13 cellular contexts compared by ENCODE assay signal in genomic region chr1:207634293-207634692, GRCh38. TPM values are rescaled to one million over a fixed set of nuclear protein-coding genes. Genes with fewer than 3 reads are reported as not detected.
DNase-seq lines count a peak whose midpoint lies in the region; ATAC-seq, FAIRE-seq and TF ChIP-seq lines count a peak whose summit lies in the region.
"Not testable (repeated sequence)": the region's sequence is repeated elsewhere in the genome, so short reads cannot be mapped to it uniquely, and the experiment has no call there.
"Had no signal": no experiment of that assay in that cellular context is flagged by ENCODE, and none has a peak within 500 bp of the region (broad histone marks: within the 10 kb centered on the region; RNA-seq: fewer than 3 reads in every experiment).

No MANE protein-coding gene starts in this region.

- H3K56ac ChIP-seq in H9 (ENCODE audit: insufficient read length, low read depth, low read length), result not testable (repeated sequence)

- no CpG with 5 or more reads among the region's 6 CpGs for WGBS in H9 (ENCODE audit: extremely low coverage, insufficient read length, low lambda C conversion rate)
- WGBS in HUES64, result 74% methylated on average over 6 of the region's 6 CpGs
- WGBS in endodermal cell (ENCODE audit: insufficient coverage in 1 of 2, insufficient read length in 1 of 2), 2 experiments, result 91 to 100% methylated on average over 2 to 6 of the region's 6 CpGs
- WGBS in HepG2 (ENCODE audit: low lambda C conversion rate), result 62% methylated on average over 6 of the region's 6 CpGs

- peak overlapping the region; percentile 88 for H4K5ac ChIP-seq in H9 (ENCODE audit: insufficient read length, low read depth, low read length)

- not testable (repeated sequence) for H3K4me3 ChIP-seq in HUES64 (ENCODE audit: low read length); endodermal cell (ENCODE audit: low read length); HepG2 (replicated peaks in 1 of 3; ENCODE audit: insufficient read depth in 1 of 3, low read depth in 2 of 3, low read length in 3 of 3)
- H3K4me3 ChIP-seq in iPS-15b (ENCODE audit: low read depth, low read length), result peak overlapping the region; percentile 6

- TF ChIP-seq RAD21 in HepG2 (CRISPR knock-in tag; IDR thresholded peaks at IDR 0.05), result not testable (repeated sequence)

- H4K8ac ChIP-seq in H9 (replicated peaks; ENCODE audit: insufficient read length, low read depth, low read length), result not testable (repeated sequence)

- H3K27me3 Mint-ChIP-seq in H9 (ENCODE audit: low read depth); WTC11 (ENCODE audit: low read depth); endodermal cell (ENCODE audit: insufficient read depth): not testable (repeated sequence)

- H3K4ac ChIP-seq in H9 (ENCODE audit: low read depth, low read length), result peak overlapping the region; percentile 87

- intact Hi-C loops in HepG2 (cut with micrococcal nuclease; ENCODE audit: unreplicated experiment), result not testable (repeated sequence)

- not testable (repeated sequence) for H3K9me3 ChIP-seq in ES-I3 (ENCODE audit: control insufficient read depth, insufficient read depth, low read length); H9 (ENCODE audit: control insufficient read depth, low read depth, low read length); HUES64 (ENCODE audit: insufficient read depth, low read depth, low read length); endodermal cell (ENCODE audit: control insufficient read depth, low read length); iPS-15b (ENCODE audit: control insufficient read depth, insufficient read depth, low read length); HepG2 (ENCODE audit: low read length)

- H3K23me2 ChIP-seq in H9 (ENCODE audit: insufficient read length, low read depth, low read length, poor library complexity, severe bottlenecking), result not testable (repeated sequence)

- ATAC-seq in WTC11, result peak; percentile 56
- not testable (repeated sequence) for ATAC-seq in HepG2; stimulated activated effector memory CD8-positive, alpha-beta T cell treated with anti-CD3 and anti-CD28 coated beads, Interleukin-12 subunit alpha, Interleukin-12 subunit beta, amount 100 ng/mL, for 72 hours

- H4K91ac ChIP-seq in H9 (ENCODE audit: insufficient read length, low read depth, low read length), result peak overlapping the region; percentile 94

- not testable (repeated sequence) for H3K36me3 Mint-ChIP-seq in H9 (ENCODE audit: insufficient read depth in 1 of 3, low read depth in 3 of 3); WTC11; endodermal cell (ENCODE audit: low read depth); stimulated activated effector memory CD8-positive, alpha-beta T cell treated with anti-CD3 and anti-CD28 coated beads, Interleukin-12 subunit alpha, Interleukin-12 subunit beta, amount 100 ng/mL, for 72 hours

- H3K27me3 ChIP-seq in H9 (ENCODE audit: insufficient read depth, low read length); HUES64 (ENCODE audit: insufficient read depth, low read length); endodermal cell (ENCODE audit: control insufficient read depth, insufficient read depth, low read length, poor library complexity, severe bottlenecking); iPS-15b (ENCODE audit: control insufficient read depth, insufficient read depth, low read length); HepG2 (ENCODE audit: control insufficient read depth in 1 of 2, insufficient read depth in 2 of 2, low read length in 2 of 2): not testable (repeated sequence)

- H3K4me3 Mint-ChIP-seq in H9, result peak overlapping the region in 1 of 2 experiments; percentile 25; a peak in 1 of 5 replicates
- H3K4me3 Mint-ChIP-seq in WTC11; endodermal cell; stimulated activated effector memory CD8-positive, alpha-beta T cell treated with anti-CD3 and anti-CD28 coated beads, Interleukin-12 subunit alpha, Interleukin-12 subunit beta, amount 100 ng/mL, for 72 hours: not testable (repeated sequence)

- DNase-seq in H9; WTC11 (ENCODE audit: low spot score); endodermal cell; HepG2 (ENCODE audit: low spot score); stimulated activated effector memory CD8-positive, alpha-beta T cell treated with anti-CD3 and anti-CD28 coated beads, Interleukin-12 subunit alpha, Interleukin-12 subunit beta, amount 100 ng/mL, for 72 hours (ENCODE audit: low spot score in 2 of 2): not testable (repeated sequence)

- not testable (repeated sequence) for H3K9me3 Mint-ChIP-seq in H9; WTC11; endodermal cell; stimulated activated effector memory CD8-positive, alpha-beta T cell treated with anti-CD3 and anti-CD28 coated beads, Interleukin-12 subunit alpha, Interleukin-12 subunit beta, amount 100 ng/mL, for 72 hours

- peak overlapping the region; percentile 45 for H3T11ph ChIP-seq in H9 (ENCODE audit: low read length)

- FAIRE-seq in HepG2 (lab: Jason Lieb, UNC), result not testable (repeated sequence)

- POLR2A ChIA-PET in WTC11 (lab: Charles Lee); HepG2 (lab: Yijun Ruan, JAX): not testable (repeated sequence)

- peak overlapping the region; percentile 90 for H2BK12ac ChIP-seq in H9 (ENCODE audit: insufficient read length, low read depth, low read length)

- BruUV-seq in HepG2 (replicated peaks; lab: Mats Ljungman, UMichigan), result not testable (repeated sequence)

- TF ChIP-seq CTCF in H9 (conservative IDR thresholded peaks at IDR 0.05); WTC11 (IDR thresholded peaks at IDR 0.05); endodermal cell (conservative IDR thresholded peaks at IDR 0.05); HepG2 (CRISPR knock-in tag; IDR thresholded peaks at IDR 0.05): not testable (repeated sequence)

- in situ Hi-C loops in HepG2 (cut with HindIII; ENCODE audit: extremely low pct_ligation_motif_present, low pct_unique_long_range_greater_than_20kb), result not testable (repeated sequence)

- peaks cover 69 to 78% of the 10 kb centered on the region in 2 experiments for H3K4me1 Mint-ChIP-seq in H9
- peaks cover 92% of the 10 kb centered on the region for H3K4me1 Mint-ChIP-seq in WTC11
- H3K4me1 Mint-ChIP-seq in endodermal cell, result peaks cover 20% of the 10 kb centered on the region
- not testable (repeated sequence) for H3K4me1 Mint-ChIP-seq in stimulated activated effector memory CD8-positive, alpha-beta T cell treated with anti-CD3 and anti-CD28 coated beads, Interleukin-12 subunit alpha, Interleukin-12 subunit beta, amount 100 ng/mL, for 72 hours

- not testable (repeated sequence) for H4K20me1 ChIP-seq in H9 (ENCODE audit: control insufficient read depth, insufficient read depth, insufficient read length); HepG2 (ENCODE audit: insufficient read depth, low read length)

- peak overlapping the region; percentile 45 to 95 (median 87); a peak in 5 of 7 replicates for H3K27ac Mint-ChIP-seq in H9
- H3K27ac Mint-ChIP-seq in WTC11, result peak overlapping the region; percentile 95
- H3K27ac Mint-ChIP-seq in endodermal cell, result peak overlapping the region; percentile 62
- peak overlapping the region; percentile 73 for H3K27ac Mint-ChIP-seq in stimulated activated effector memory CD8-positive, alpha-beta T cell treated with anti-CD3 and anti-CD28 coated beads, Interleukin-12 subunit alpha, Interleukin-12 subunit beta, amount 100 ng/mL, for 72 hours

- not testable (repeated sequence) for H3K4me2 ChIP-seq in H9 (ENCODE audit: insufficient read depth, insufficient read length, low read length)
- H3K4me2 ChIP-seq in HepG2 (ENCODE audit: low read depth, low read length), result 0 out of 2 replicates have a peak overlapping the region, but pooled peaks have one; percentile 5

- not testable (repeated sequence) for H3K79me2 ChIP-seq in H9 (ENCODE audit: insufficient read depth, low read length); HepG2 (ENCODE audit: insufficient read depth, low read length)

- not testable (repeated sequence) for H2BK15ac ChIP-seq in H9 (ENCODE audit: low read depth, low read length)

- H3K18ac ChIP-seq in H9 (ENCODE audit: insufficient read length, low read depth, low read length), result peak overlapping the region; percentile 78

- H3K36me3 ChIP-seq in ES-I3 (ENCODE audit: insufficient read depth, low read length); HUES64 (ENCODE audit: insufficient read depth, low read length); endodermal cell (ENCODE audit: control insufficient read depth, insufficient read depth, low read length); iPS-15b (ENCODE audit: control insufficient read depth, insufficient read depth, low read length); HepG2 (replicated peaks in 1 of 2; ENCODE audit: control insufficient read depth in 1 of 2, insufficient read depth in 2 of 2, low read length in 2 of 2): not testable (repeated sequence)

- not testable (repeated sequence) for TF ChIP-seq POLR2A in HepG2 (IDR thresholded peaks at IDR 0.05; ENCODE audit: insufficient read depth in 1 of 2, low read depth in 2 of 2, low read length in 2 of 2)

- H2BK20ac ChIP-seq in H9 (ENCODE audit: low read depth, low read length, poor library complexity, severe bottlenecking), result not testable (repeated sequence)

- H3K4me1 ChIP-seq in ES-I3 (ENCODE audit: insufficient read depth, low read length) (peaks cover 44% of the 10 kb centered on the region), HUES64 (ENCODE audit: insufficient read depth, low read length) (peaks cover 52% of the 10 kb centered on the region), iPS-15b (ENCODE audit: control insufficient read depth, insufficient read depth, low read length) (peaks cover 48% of the 10 kb centered on the region)
- H3K4me1 ChIP-seq in H9 (ENCODE audit: insufficient read depth, low read length); endodermal cell (ENCODE audit: control insufficient read depth, insufficient read depth, low read length); HepG2 (ENCODE audit: insufficient read depth, low read length): not testable (repeated sequence)

- TF ChIP-seq EP300 in HepG2 (IDR thresholded peaks at IDR 0.05; ENCODE audit: low read depth in 2 of 2, low read length in 2 of 2); HepG2 (CRISPR knock-in tag; IDR thresholded peaks at IDR 0.05; ENCODE audit: borderline replicate concordance): not testable (repeated sequence)

- H2BK5ac ChIP-seq in H9 (ENCODE audit: insufficient read length, low read length), result peak overlapping the region; percentile 84

- not testable (repeated sequence) for H3K14ac ChIP-seq in H9 (ENCODE audit: insufficient read depth, low read length)

- not testable (repeated sequence) for H3K27ac ChIP-seq in H9 (ENCODE audit: insufficient read length, low read depth, low read length); endodermal cell (ENCODE audit: low read depth, low read length); HepG2 (ENCODE audit: extremely low read length, insufficient read depth, low read length)
- H3K27ac ChIP-seq in HUES64 (ENCODE audit: low read depth, low read length), result peak overlapping the region; percentile 86

- H3K79me1 ChIP-seq in H9 (ENCODE audit: insufficient read depth, low read depth, low read length, poor library complexity, severe bottlenecking), result not testable (repeated sequence)

- CTCF ChIA-PET in WTC11 (lab: Charles Lee), result interaction anchor here (2.6 kb wide), 1 partner anchor 14 kb away, joined by 18 read pairs; no protein-coding TSS in a partner anchor
- CTCF ChIA-PET in HepG2 (lab: Yijun Ruan, JAX; ENCODE audit: low intra/inter-chr PET ratio, low total read pairs), result not testable (repeated sequence)

- not testable (repeated sequence) for H3K23ac ChIP-seq in H9 (ENCODE audit: insufficient read length, low read depth, low read length)

- H2AK5ac ChIP-seq in H9 (ENCODE audit: insufficient read length, low read length), result peak overlapping the region; percentile 90

- not testable (repeated sequence) for H2AFZ ChIP-seq in H9 (ENCODE audit: low read length); HepG2 (ENCODE audit: low read length)

- peak overlapping the region; percentile 51 for H3K9ac ChIP-seq in ES-I3 (ENCODE audit: low read depth, low read length)
- not testable (repeated sequence) for H3K9ac ChIP-seq in H9 (ENCODE audit: extremely low read depth, insufficient read length, low read length); endodermal cell (ENCODE audit: extremely low read depth, low read length, poor library complexity, severe bottlenecking); HepG2 (ENCODE audit: insufficient read depth, low read depth, low read length)
- peak overlapping the region; percentile 34; the same call in 1 of the 2 replicates for H3K9ac ChIP-seq in HUES64 (ENCODE audit: low read depth, low read length)
- H3K9ac ChIP-seq in iPS-15b (ENCODE audit: low read depth, low read length), result peak overlapping the region; percentile 57

- H2BK120ac ChIP-seq in H9 (ENCODE audit: low read depth, low read length, poor library complexity, severe bottlenecking), result peak overlapping the region; percentile 98

RNA-seq across cellular contexts. Expression of gene CR1L, which starts 10.6 kb away (rescaled TPM):
- total RNA-seq in H9 (2021) (0.37 TPM in 1 of 2 replicates, not detected in the other), WTC11 (2021) (12.5 to 16.5 TPM (median 13.7 TPM) in 3 replicates), endodermal cell (1 to 10 TPM in 1 of 2 donors, not detected in 1; 1.9 TPM), HepG2 (2016; rRNA removed; fragmentation: Illumina TruSeq; extraction: Trizol) (not detected in 2 replicates)
- 1.9 TPM for polyA plus RNA-seq in HUES64 (2013, experiment 1 of 2)
- 2.3 TPM for polyA plus RNA-seq in HUES64 (2013, experiment 2 of 2)
- 0.25 TPM for polyA plus RNA-seq in endodermal cell (2013, experiment 1 of 2)
- not detected for polyA plus RNA-seq in endodermal cell (2013, experiment 2 of 2)
- not detected in 2 replicates for total RNA-seq in HepG2 (2016; cell fraction: cytosol; rRNA removed; fragmentation: Illumina TruSeq; extraction: Trizol; ENCODE audit: low read depth)
- not detected in 2 replicates for total RNA-seq in HepG2 (2016; cell fraction: insoluble cytoplasmic fraction; rRNA removed; fragmentation: Illumina TruSeq; extraction: Trizol)
- total RNA-seq in HepG2 (2016; cell fraction: membrane; rRNA removed; fragmentation: Illumina TruSeq; extraction: Trizol), result not detected in 2 replicates
- not detected in 2 replicates for total RNA-seq in HepG2 (2016; cell fraction: nucleus; rRNA removed; fragmentation: Illumina TruSeq; extraction: Trizol)
- not detected in 2 replicates for polyA plus RNA-seq in HepG2 (2011; rRNA removed)
- polyA plus RNA-seq in HepG2 (2011; cell fraction: cytosol; rRNA removed), result not detected in 2 replicates
- not detected in 2 replicates for polyA plus RNA-seq in HepG2 (2011; cell fraction: nucleus; rRNA removed)
- not detected in 2 replicates for polyA plus RNA-seq in HepG2 (2012)
- polyA plus RNA-seq in HepG2 (2016; cell fraction: cytosol; fragmentation: Illumina TruSeq; extraction: Trizol; ENCODE audit: low read depth), result not detected in 2 replicates
- not detected in 2 replicates for polyA plus RNA-seq in HepG2 (2016; cell fraction: insoluble cytoplasmic fraction; fragmentation: Illumina TruSeq; extraction: Trizol; ENCODE audit: low read depth)
- polyA plus RNA-seq in HepG2 (2016; cell fraction: membrane; fragmentation: Illumina TruSeq; extraction: Trizol; ENCODE audit: low read depth), result not detected in 2 replicates
- not detected in 2 replicates for polyA plus RNA-seq in HepG2 (2016; cell fraction: nucleus; fragmentation: Illumina TruSeq; extraction: Trizol; ENCODE audit: insufficient read depth, low read depth)
- not detected in 2 replicates for polyA minus RNA-seq in HepG2 (2011; rRNA and poly(A)+ RNA removed; ENCODE audit: low replicate concordance)
- not detected in 2 replicates for polyA minus RNA-seq in HepG2 (2011; cell fraction: cytosol; rRNA and poly(A)+ RNA removed)
- polyA minus RNA-seq in HepG2 (2011; cell fraction: nucleus; rRNA and poly(A)+ RNA removed), result not detected in 2 replicates
- total RNA-seq: A673, Calu3, GM23248 had no signal
- polyA plus RNA-seq: BJ; CD4-positive, alpha-beta memory T cell; GM23248 had no signal
